Comparison of ENCODE assay signal across 11 cellular contexts in genomic region chr3:177603137-177603603, GRCh38.
A peak's percentile ranks its signal among the peaks of the same experiment; 100 is the strongest.
DNase-seq lines count a peak whose midpoint lies in the region; ATAC-seq, FAIRE-seq and TF ChIP-seq lines count a peak whose summit lies in the region.
"Had no signal": no experiment of that assay in that cellular context is flagged by ENCODE, and none has a peak within 500 bp of the region (broad histone marks: within the 10 kb centered on the region; RNA-seq: fewer than 3 reads in every experiment).

No MANE protein-coding gene starts in this region.

- dilution Hi-C loops in keratinocyte (cut with MboI; ENCODE audit: extremely low pct_ligation_motif_present, low sequenced_read_pairs) = no loop called here

- H3K79me2 ChIP-seq in keratinocyte (ENCODE audit: control insufficient read depth, insufficient read depth, low read length) = no peaks in the 10 kb centered on the region

- ATAC-seq in CD8-positive, alpha-beta T cell = no peak
- peak; percentile 60 for ATAC-seq in GM21381 (IDR thresholded peaks at IDR 0.05; ENCODE audit: unreplicated experiment)

- H3K4me1 ChIP-seq in CD8-positive, alpha-beta T cell (ENCODE audit: insufficient read depth, low read length) = peaks cover 31% of the 10 kb centered on the region
- H3K4me1 ChIP-seq in keratinocyte (ENCODE audit: control insufficient read depth, extremely low read depth, insufficient read depth, low read length) = peaks cover 54% of the 10 kb centered on the region

- peaks cover 63% of the 10 kb centered on the region for H3K4me1 Mint-ChIP-seq in CD8-positive, alpha-beta T cell (ENCODE audit: low read depth)

- TF ChIP-seq CTCF in CD8-positive, alpha-beta T cell (IDR thresholded peaks at IDR 0.05) = no peak
- no peak for TF ChIP-seq CTCF in keratinocyte (optimal IDR thresholded peaks at IDR 0.05 in 1 of 3, IDR thresholded peaks at IDR 0.05 in 1 of 3, conservative IDR thresholded peaks at IDR 0.05 in 1 of 3; ENCODE audit: extremely low read depth in 1 of 3, insufficient read depth in 2 of 3, low read length in 3 of 3)

- H4K20me1 ChIP-seq in keratinocyte (ENCODE audit: control insufficient read depth, extremely low read depth, insufficient read depth, low read length) = no peaks in the 10 kb centered on the region

- H3K27ac Mint-ChIP-seq in CD8-positive, alpha-beta T cell = peak overlapping the region; percentile 9
- H3K27ac Mint-ChIP-seq: T-helper 2 cell treated with Interferon-gamma antibody and Interleukin-4, amounts not matched to agents 5 μg/mL and 100 μg/mL, for 36 hours had no signal

- no peak for DNase-seq in CD8-positive, alpha-beta T cell
- DNase-seq in NAMALWA (ENCODE audit: low spot score) = peak; percentile 52
- no peak for DNase-seq in keratinocyte (ENCODE audit: low read depth, low spot score)
- no peak for DNase-seq in A172 (ENCODE audit: low spot score)
- no peak for DNase-seq in NCI-H1048 (lab: John Stamatoyannopoulos, UW)
- DNase-seq in DMS79 treated with DMSO at 0.1 percent for 48 hours (lab: John Stamatoyannopoulos, UW) = no peak
- no peak for DNase-seq in NCI-H2107 treated with DMSO at 0.1 percent for 48 hours (lab: John Stamatoyannopoulos, UW; ENCODE audit: unreplicated experiment)
- DNase-seq: GF-D8 had no signal

- no peaks in the 10 kb centered on the region for H3K9me1 ChIP-seq in keratinocyte (ENCODE audit: control insufficient read depth, extremely low read depth, insufficient read depth, low read length)

- no peaks in the 10 kb centered on the region for H3K27me3 Mint-ChIP-seq in CD8-positive, alpha-beta T cell (ENCODE audit: low read depth)

- CTCF ChIA-PET in CD8-positive, alpha-beta T cell (lab: Charles Lee) = no interaction called here

- no peak overlapping the region for H3K4me3 ChIP-seq in CD8-positive, alpha-beta T cell (ENCODE audit: low read depth, low read length)
- H3K4me3 ChIP-seq in keratinocyte (ENCODE audit: control insufficient read depth in 2 of 3, extremely low read depth in 1 of 3, insufficient read depth in 2 of 3, low read depth in 1 of 3, low read length in 3 of 3) = no peak overlapping the region
- H3K4me3 ChIP-seq: cardiac muscle cell had no signal

- H3K27me3 ChIP-seq in CD8-positive, alpha-beta T cell (ENCODE audit: insufficient read depth, low read length) = no peaks in the 10 kb centered on the region
- no peaks in the 10 kb centered on the region for H3K27me3 ChIP-seq in keratinocyte (ENCODE audit: control insufficient read depth, extremely low read depth, insufficient read depth, low read length)
- H3K27me3 ChIP-seq: cardiac muscle cell had no signal

- H3K36me3 Mint-ChIP-seq in CD8-positive, alpha-beta T cell = no peaks in the 10 kb centered on the region

- H3K36me3 ChIP-seq in CD8-positive, alpha-beta T cell (ENCODE audit: insufficient read depth, low read length) = no peaks in the 10 kb centered on the region
- no peaks in the 10 kb centered on the region for H3K36me3 ChIP-seq in keratinocyte (ENCODE audit: control insufficient read depth in 2 of 2, extremely low read depth in 1 of 2, insufficient read depth in 2 of 2, low read length in 2 of 2)
- H3K36me3 ChIP-seq: cardiac muscle cell had no signal

- H3K27ac ChIP-seq in CD8-positive, alpha-beta T cell (ENCODE audit: low read depth, low read length) = no peak overlapping the region
- peak overlapping the region; percentile 27 for H3K27ac ChIP-seq in keratinocyte (ENCODE audit: control insufficient read depth, insufficient read depth, low read length)
- H3K27ac ChIP-seq: cardiac muscle cell had no signal

- no peak overlapping the region for H3K9ac ChIP-seq in keratinocyte (ENCODE audit: control insufficient read depth, extremely low read depth, insufficient read depth, low read length)

- intact Hi-C loops in CD8-positive, alpha-beta T cell (cut with DNase I, micrococcal nuclease) = no loop called here

- peak overlapping the region; percentile 60 for H3K4me2 ChIP-seq in keratinocyte (ENCODE audit: control insufficient read depth, extremely low read depth, insufficient read depth, low read depth, low read length)

- H3K9me3 Mint-ChIP-seq in CD8-positive, alpha-beta T cell = peaks cover 7% of the 10 kb centered on the region

- no peaks in the 10 kb centered on the region for H3K9me3 ChIP-seq in CD8-positive, alpha-beta T cell (ENCODE audit: low read length)
- H3K9me3 ChIP-seq in keratinocyte (ENCODE audit: control insufficient read depth, low read depth, low read length) = no peaks in the 10 kb centered on the region

- no peak overlapping the region for H3K4me3 Mint-ChIP-seq in CD8-positive, alpha-beta T cell
- H3K4me3 Mint-ChIP-seq: T-helper 2 cell treated with Interferon-gamma antibody and Interleukin-4, amounts not matched to agents 5 μg/mL and 100 μg/mL, for 36 hours had no signal

- POLR2A ChIA-PET in CD8-positive, alpha-beta T cell (lab: Charles Lee) = interaction anchor here (0.8 to 1.2 kb wide), 2 partner anchors 9 to 404 kb away, joined by 3 to 4 read pairs; no protein-coding TSS in a partner anchor

- no peak for FAIRE-seq in keratinocyte (lab: Jason Lieb, UNC)

- H2AFZ ChIP-seq in keratinocyte (ENCODE audit: control insufficient read depth, low read length) = peak overlapping the region; percentile 36
